24 cellular contexts compared by ENCODE assay signal in the genomic region with DNA sequence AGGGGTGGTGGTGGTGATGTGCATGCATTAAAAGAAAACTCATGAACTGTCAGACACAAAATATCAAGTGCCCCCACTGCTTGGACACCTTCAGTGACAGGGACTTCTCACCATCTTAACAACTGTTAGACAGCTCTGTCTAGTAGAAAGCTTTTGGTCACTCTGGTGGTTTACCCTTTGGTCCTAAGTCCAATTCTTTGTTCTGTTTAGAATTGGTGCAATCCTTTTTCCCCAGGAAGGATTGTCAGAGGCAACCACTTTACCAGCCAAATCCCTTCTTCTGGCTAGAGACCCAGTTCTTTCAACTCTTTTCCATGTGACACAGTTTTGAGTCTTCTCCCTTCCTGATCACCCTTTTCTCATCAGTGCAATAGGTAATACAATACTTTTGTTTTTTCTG.
"Had no signal": no experiment of that assay in that cellular context is flagged by ENCODE, and none has a peak within 500 bp of the region (broad histone marks: within the 10 kb centered on the region; RNA-seq: fewer than 3 reads in every experiment).

No MANE protein-coding gene starts in this region.

- H3K27ac Mint-ChIP-seq: activated naive CD4-positive, alpha-beta T cell treated with anti-CD3 and anti-CD28 coated beads, Interleukin-2, amount 50 U/mL, for 72 hours; activated T-cell treated with anti-CD3 and anti-CD28 coated beads, Interleukin-2, amount 50 U/mL, for 72 hours; natural killer cell treated with Interleukin-12 subunit alpha and Interleukin-12 subunit beta and Interleukin-15 and Interleukin-18, amount 100 ng/mL, for 72 hours; T-helper 1 cell treated with Interleukin-12 subunit alpha and Interleukin-12 subunit beta and Interleukin-4 antibody, amounts not matched to agents 30 μg/mL and 1 μg/mL, for 36 hours had no signal

- H3K36me3 Mint-ChIP-seq: activated naive CD4-positive, alpha-beta T cell treated with anti-CD3 and anti-CD28 coated beads, Interleukin-2, amount 50 U/mL, for 72 hours; natural killer cell treated with Interleukin-12 subunit alpha and Interleukin-12 subunit beta and Interleukin-15 and Interleukin-18, amount 100 ng/mL, for 72 hours had no signal

- H3K9me3 ChIP-seq: heart left ventricle, lower lobe of right lung, mucosa of descending colon, pancreas, prostate gland, tibial nerve had no signal

- H3K9me3 Mint-ChIP-seq: activated naive CD4-positive, alpha-beta T cell treated with anti-CD3 and anti-CD28 coated beads, Interleukin-2, amount 50 U/mL, for 72 hours; activated T-cell treated with anti-CD3 and anti-CD28 coated beads, Interleukin-2, amount 50 U/mL, for 72 hours; natural killer cell treated with Interleukin-12 subunit alpha and Interleukin-12 subunit beta and Interleukin-15 and Interleukin-18, amount 100 ng/mL, for 72 hours; stimulated activated naive B cell treated with anti-CD40 and anti-IgM and Interleukin-4, amounts not matched to agents 10 μg/mL and 1 μg/mL and 100 μg/mL, for 72 hours; T-helper 1 cell treated with Interleukin-12 subunit alpha and Interleukin-12 subunit beta and Interleukin-4 antibody, amounts not matched to agents 30 μg/mL and 1 μg/mL, for 36 hours had no signal

- DNase-seq: activated CD4-positive, alpha-beta T cell treated with anti-CD3 and anti-CD28 coated beads for 4 hours; activated CD4-positive, alpha-beta T cell treated with anti-CD3 and anti-CD28 coated beads, Interleukin-2, amount 50 U/mL, for 4 hours; activated naive CD4-positive, alpha-beta T cell; activated T-cell treated with anti-CD3 and anti-CD28 coated beads for 4 hours; activated T-cell treated with anti-CD3 and anti-CD28 coated beads, Interleukin-2, amount 50 U/mL, for 72 hours; effector memory CD4-positive, alpha-beta T cell; erythroblast; heart left ventricle; lower lobe of right lung; mucosa of descending colon; pancreas; stimulated activated CD4-positive, alpha-beta T cell treated with anti-CD3 and anti-CD28 coated beads, Interleukin-1b, Interleukin-23, amount 100 ng/mL, for 48 hours; stimulated activated CD4-positive, alpha-beta T cell treated with anti-CD3 and anti-CD28 coated beads, Interleukin-4, amount 100 ng/mL, for 4 hours; stimulated activated CD8-positive, alpha-beta memory T cell treated with anti-CD3 and anti-CD28 coated beads, Interleukin-4, amount 100 ng/mL, for 48 hours; stimulated activated naive B cell treated with anti-CD40 and anti-IgM and Interleukin-4, amounts not matched to agents 10 μg/mL and 1 μg/mL and 100 μg/mL, for 72 hours; T-helper 9 cell had no signal

- H3K4me3 Mint-ChIP-seq: activated T-cell treated with anti-CD3 and anti-CD28 coated beads, Interleukin-2, amount 50 U/mL, for 72 hours; natural killer cell treated with Interleukin-12 subunit alpha and Interleukin-12 subunit beta and Interleukin-15 and Interleukin-18, amount 100 ng/mL, for 72 hours; T-helper 1 cell treated with Interleukin-12 subunit alpha and Interleukin-12 subunit beta and Interleukin-4 antibody, amounts not matched to agents 30 μg/mL and 1 μg/mL, for 36 hours had no signal

- H3K4me2 ChIP-seq: smooth muscle cell had no signal

- H3K36me3 ChIP-seq: heart left ventricle, lower lobe of right lung, pancreas, prostate gland, tibial nerve had no signal

- H3K27me3 ChIP-seq: pancreas had no signal

- H3K4me1 ChIP-seq: lower lobe of right lung, pancreas, prostate gland had no signal

- H3K27ac ChIP-seq: coronary artery, heart left ventricle, lower lobe of right lung, pancreas, prostate gland, tibial nerve, VCaP had no signal

- H3K4me3 ChIP-seq: coronary artery, heart left ventricle, lower lobe of right lung, mucosa of descending colon, pancreas, prostate gland, smooth muscle cell, tibial nerve had no signal
